In the genomic region with DNA sequence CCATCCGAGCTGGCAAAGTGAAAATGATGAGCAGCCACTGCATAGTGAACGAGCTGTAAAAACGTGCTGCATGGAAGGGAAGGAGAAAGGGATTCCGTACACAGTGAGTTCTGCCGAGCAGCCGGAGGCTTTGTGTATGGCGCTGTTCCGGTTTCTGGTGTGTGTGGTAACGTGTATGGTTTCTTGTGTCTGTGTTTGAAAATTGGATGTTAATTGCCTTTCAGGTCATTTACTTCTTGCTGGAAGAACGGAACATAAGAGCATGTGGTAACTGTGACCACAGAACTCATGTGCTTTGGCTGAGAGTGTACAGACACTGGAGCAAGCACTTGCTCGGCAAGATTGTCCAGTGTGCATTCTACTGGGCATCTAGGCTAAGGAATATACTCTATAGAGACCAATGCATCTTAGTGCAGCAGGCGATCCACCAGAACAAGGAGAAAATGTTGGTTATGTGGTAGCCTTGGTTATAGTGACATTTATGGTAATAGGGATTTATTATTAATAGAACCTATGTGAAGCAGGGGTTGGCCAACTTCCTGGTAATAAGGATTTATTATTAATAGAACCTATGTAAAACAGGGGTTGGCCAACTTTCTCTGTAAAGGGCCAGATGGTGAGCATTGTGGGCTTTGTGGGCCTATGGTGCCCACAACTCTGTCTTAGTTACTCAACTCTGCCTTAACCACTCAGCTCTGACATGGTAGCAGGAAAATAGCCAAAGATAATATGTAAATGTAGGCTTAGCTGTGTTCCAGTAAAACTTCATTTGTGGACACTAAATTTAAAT, we compare ENCODE assay signal across 11 cellular contexts. TPM values are rescaled to one million over a fixed set of nuclear protein-coding genes. Genes with fewer than 3 reads are reported as not detected.
DNase-seq lines count a peak whose midpoint lies in the region; ATAC-seq and TF ChIP-seq lines count a peak whose summit lies in the region.
"Had no signal": no experiment of that assay in that cellular context is flagged by ENCODE, and none has a peak within 500 bp of the region (broad histone marks: within the 10 kb centered on the region; RNA-seq: fewer than 3 reads in every experiment).

No MANE protein-coding gene starts in this region.

- no peak for TF ChIP-seq POLR2A in upper lobe of left lung (IDR thresholded peaks at IDR 0.05)

- H3K9me3 ChIP-seq in upper lobe of left lung = no peaks in the 10 kb centered on the region
- H3K9me3 ChIP-seq: A549, thoracic aorta had no signal

- H3K27me3 ChIP-seq in upper lobe of left lung (no peaks in the 10 kb centered on the region), GM23338 (ENCODE audit: insufficient read depth) (no peaks in the 10 kb centered on the region)

- peaks cover 35% of the 10 kb centered on the region for H3K36me3 Mint-ChIP-seq in activated CD8-positive, alpha-beta memory T cell treated with anti-CD3 and anti-CD28 coated beads, Interleukin-2, amount 10 ng/mL, durations not matched to agents 7 days and 5 days
- peaks cover 3% of the 10 kb centered on the region for H3K36me3 Mint-ChIP-seq in GM23338 (ENCODE audit: low read depth)

- WGBS in upper lobe of left lung, 2 donors = 55 to 63% methylated on average over 12 of the region's 12 CpGs

- CTCF ChIA-PET in activated CD8-positive, alpha-beta memory T cell treated with anti-CD3 and anti-CD28 coated beads, Interleukin-2, amount 10 ng/mL, durations not matched to agents 7 days and 5 days (lab: Charles Lee) = interaction anchor here (0.7 to 9.9 kb wide), 48 partner anchors 9 to 422 kb away, joined by 3 to 248 read pairs (median 5); no protein-coding TSS in a partner anchor

- peak overlapping the region; percentile 57 for H3K4me3 Mint-ChIP-seq in activated CD8-positive, alpha-beta memory T cell treated with anti-CD3 and anti-CD28 coated beads, Interleukin-2, amount 10 ng/mL, durations not matched to agents 7 days and 5 days
- no peak overlapping the region for H3K4me3 Mint-ChIP-seq in GM23338

- peaks cover 75% of the 10 kb centered on the region for H3K4me1 Mint-ChIP-seq in activated CD8-positive, alpha-beta memory T cell treated with anti-CD3 and anti-CD28 coated beads, Interleukin-2, amount 10 ng/mL, durations not matched to agents 7 days and 5 days
- H3K4me1 Mint-ChIP-seq in GM23338 = peaks cover 34% of the 10 kb centered on the region

- peak overlapping the region; percentile 78 for H3K27ac Mint-ChIP-seq in activated CD8-positive, alpha-beta memory T cell treated with anti-CD3 and anti-CD28 coated beads, Interleukin-2, amount 10 ng/mL, durations not matched to agents 7 days and 5 days
- H3K27ac Mint-ChIP-seq in GM23338 = no peak overlapping the region

- TF ChIP-seq CTCF in upper lobe of left lung (IDR thresholded peaks at IDR 0.05) (no peak), GM23338 (conservative IDR thresholded peaks at IDR 0.05; ENCODE audit: low read depth in 2 of 2) (no peak)

- H3K9me3 Mint-ChIP-seq in activated CD8-positive, alpha-beta memory T cell treated with anti-CD3 and anti-CD28 coated beads, Interleukin-2, amount 10 ng/mL, durations not matched to agents 7 days and 5 days (ENCODE audit: low read depth) = no peaks in the 10 kb centered on the region
- H3K9me3 Mint-ChIP-seq in GM23338 = no peaks in the 10 kb centered on the region

- no peaks in the 10 kb centered on the region for H3K27me3 Mint-ChIP-seq in activated CD8-positive, alpha-beta memory T cell treated with anti-CD3 and anti-CD28 coated beads, Interleukin-2, amount 10 ng/mL, durations not matched to agents 7 days and 5 days
- H3K27me3 Mint-ChIP-seq in GM23338 (ENCODE audit: insufficient read depth, low read depth, poor library complexity) = peaks cover 8% of the 10 kb centered on the region

- H3K79me2 ChIP-seq in GM23338 (replicated peaks; ENCODE audit: insufficient read depth) = peaks cover 5% of the 10 kb centered on the region; the same call in 1 of the 2 replicates

- no peaks in the 10 kb centered on the region for H3K36me3 ChIP-seq in upper lobe of left lung
- no peaks in the 10 kb centered on the region for H3K36me3 ChIP-seq in GM23338 (ENCODE audit: insufficient read depth)
- H3K36me3 ChIP-seq: thoracic aorta had no signal

- H4K20me1 ChIP-seq in GM23338 (replicated peaks; ENCODE audit: insufficient read depth) = no peaks in the 10 kb centered on the region; the same call in 1 of the 2 replicates

- no peak for TF ChIP-seq EP300 in upper lobe of left lung (IDR thresholded peaks at IDR 0.05)

- ATAC-seq in activated CD8-positive, alpha-beta memory T cell treated with anti-CD3 and anti-CD28 coated beads, Interleukin-2, amount 10 ng/mL, durations not matched to agents 7 days and 5 days = peak; percentile 76
- ATAC-seq in HG02981 (IDR thresholded peaks at IDR 0.05; ENCODE audit: unreplicated experiment) (peak; percentile 87), upper lobe of left lung (ENCODE audit: low FRiP score in 2 of 2) (peak; percentile 49 to 60), GM23338 (no peak)

- H2AFZ ChIP-seq in GM23338 = no peak overlapping the region

- peaks cover 0 to 7% (median 0%) of the 10 kb centered on the region in 4 donors for H3K4me1 ChIP-seq in upper lobe of left lung
- H3K4me1 ChIP-seq in GM23338 (ENCODE audit: insufficient read depth) = peaks cover 20% of the 10 kb centered on the region

- H3K9me2 ChIP-seq in GM23338 (ENCODE audit: insufficient read depth) = no peaks in the 10 kb centered on the region

- DNase-seq in activated CD8-positive, alpha-beta memory T cell treated with anti-CD3 and anti-CD28 coated beads, Interleukin-2, amount 10 ng/mL, durations not matched to agents 7 days and 5 days = peak; percentile 63
- no peak for DNase-seq in activated CD8-positive, alpha-beta memory T cell treated with anti-CD3 and anti-CD28 coated beads, Interleukin-2, amount 50 U/mL, for 48 hours
- DNase-seq in SKM-1 (lab: John Stamatoyannopoulos, UW; ENCODE audit: unreplicated experiment) = peak; percentile 81
- no peak for DNase-seq in upper lobe of left lung
- DNase-seq in D341Med (ENCODE audit: low spot score) = no peak
- DNase-seq in GOT3 (lab: John Stamatoyannopoulos, UW) = no peak
- no peak for DNase-seq in GM23338 (ENCODE audit: low spot score)

- H3K4me2 ChIP-seq in GM23338 = no peak overlapping the region

- H3K27ac ChIP-seq in upper lobe of left lung (peak overlapping the region in 1 of 4 donors; percentile 28), GM23338 (ENCODE audit: low read depth) (no peak overlapping the region)
- H3K27ac ChIP-seq: thoracic aorta, VCaP had no signal

- no peaks in the 10 kb centered on the region for H3F3A ChIP-seq in GM23338 (replicated peaks; ENCODE audit: low read depth)

- H3K4me3 ChIP-seq in upper lobe of left lung (no peak overlapping the region), GM23338 (no peak overlapping the region)
- H3K4me3 ChIP-seq: A549, thoracic aorta had no signal

TF ChIP-seq in GM23338, 12 proteins besides CTCF, POLR2A, EP300 and RAD21 (continues in another document):
- no peak for TF ChIP-seq ZNF331 (CRISPR knock-in tag; IDR thresholded peaks at IDR 0.05; ENCODE audit: low read depth)
- no peak for TF ChIP-seq POLR2AphosphoS5 (IDR thresholded peaks at IDR 0.05; ENCODE audit: low read depth)
- TF ChIP-seq EZH2phosphoT487 (IDR thresholded peaks at IDR 0.05; ENCODE audit: unreplicated experiment) = no peak
- no peak for TF ChIP-seq ETS1 (IDR thresholded peaks at IDR 0.05)
- no peak for TF ChIP-seq CREB1 (CRISPR knock-in tag; IDR thresholded peaks at IDR 0.05; ENCODE audit: low read depth)
- no peak for TF ChIP-seq EZH2 (IDR thresholded peaks at IDR 0.05; ENCODE audit: low read depth, unreplicated experiment)

RNA-seq across cellular contexts. Expression of gene GRAMD1B, which starts 49.2 kb away (rescaled TPM):
- total RNA-seq in activated CD8-positive, alpha-beta memory T cell treated with anti-CD3 and anti-CD28 coated beads, Interleukin-2, amount 10 ng/mL, durations not matched to agents 7 days and 5 days = 10 to 100 TPM; 75.6 to 89.9 TPM
- 100 to 1,000 TPM in 1 of 6 donors, 10 to 100 TPM in 2, 1 to 10 TPM in 3; 5.8 to 132 (median 10.1) TPM for total RNA-seq in upper lobe of left lung
- 20.0 and 24.3 TPM in 2 replicates for total RNA-seq in GM23338 (2014; rRNA removed; shearing (Covaris generic))
- 3.7 and 4.6 TPM in 2 replicates for polyA plus RNA-seq in GM23338 (2016; fragmentation: Nextera tagmentation; extraction: Ambion mirVana)

Comparison
In these comparisons a context has a peak if more than half of its experiments do, and no peak if none do; other contexts are left out.
1. DNase-seq: peak in activated CD8-positive, alpha-beta memory T cell treated with anti-CD3 and anti-CD28 coated beads, Interleukin-2, amount 10 ng/mL, durations not matched to agents 7 days and 5 days (single experiment) and SKM-1 (single experiment); none in activated CD8-positive, alpha-beta memory T cell treated with anti-CD3 and anti-CD28 coated beads, Interleukin-2, amount 50 U/mL, for 48 hours (single experiment), upper lobe of left lung (0 of 2), D341Med (single experiment), GOT3 (single experiment) and GM23338 (single experiment).